8 cellular contexts compared by ENCODE assay signal in genomic region chr16:67155305-67156145, GRCh38. TPM values are rescaled to one million over a fixed set of nuclear protein-coding genes. Genes with fewer than 3 reads are reported as not detected.
A peak's percentile ranks its signal among the peaks of the same experiment; 100 is the strongest.
DNase-seq lines count a peak whose midpoint lies in the region; ATAC-seq and TF ChIP-seq lines count a peak whose summit lies in the region.

No MANE protein-coding gene starts in this region.

- peaks cover 54% of the 10 kb centered on the region for H3K4me1 Mint-ChIP-seq in CD8-positive, alpha-beta T cell (ENCODE audit: low read depth)
- peaks cover 52% of the 10 kb centered on the region for H3K4me1 Mint-ChIP-seq in activated T-cell treated with anti-CD3 and anti-CD28 coated beads, Interleukin-2, amount 50 U/mL, for 24 hours (ENCODE audit: low read depth)
- H3K4me1 Mint-ChIP-seq in naive thymus-derived CD8-positive, alpha-beta T cell, result peaks cover 28 to 56% (median 43%) of the 10 kb centered on the region in 4 donors
- H3K4me1 Mint-ChIP-seq in stimulated activated naive B cell treated with anti-CD40 and anti-IgM and Interleukin-4, amounts not matched to agents 10 μg/mL and 1 μg/mL and 100 μg/mL, for 72 hours, result peaks cover 40 to 67% of the 10 kb centered on the region in 2 donors

- 43 to 54% methylated on average over 12 to 23 of the region's 74 CpGs for WGBS in esophagus squamous epithelium, 2 donors

- no peaks in the 10 kb centered on the region for H3K36me3 Mint-ChIP-seq in CD8-positive, alpha-beta T cell
- peaks cover 12% of the 10 kb centered on the region for H3K36me3 Mint-ChIP-seq in activated T-cell treated with anti-CD3 and anti-CD28 coated beads, Interleukin-2, amount 50 U/mL, for 24 hours (ENCODE audit: low read depth)
- peaks cover 0 to 2% (median 0%) of the 10 kb centered on the region in 3 donors for H3K36me3 Mint-ChIP-seq in naive thymus-derived CD8-positive, alpha-beta T cell
- H3K36me3 Mint-ChIP-seq in stimulated activated naive B cell treated with anti-CD40 and anti-IgM and Interleukin-4, amounts not matched to agents 10 μg/mL and 1 μg/mL and 100 μg/mL, for 72 hours, result peaks cover 10 to 19% of the 10 kb centered on the region in 2 donors

- no peak for TF ChIP-seq POLR2A in esophagus squamous epithelium (IDR thresholded peaks at IDR 0.05)

- POLR2A ChIA-PET in CD8-positive, alpha-beta T cell (lab: Charles Lee), result interaction anchor here (0.6 to 1.6 kb wide), 9 partner anchors 13 to 222 kb away, joined by 3 to 6 read pairs (median 3); no protein-coding TSS in a partner anchor
- POLR2A ChIA-PET in PC-3 (lab: Charles Lee; ENCODE audit: unreplicated experiment), result no interaction called here
- POLR2A ChIA-PET in naive thymus-derived CD8-positive, alpha-beta T cell (lab: Charles Lee), result interaction anchor here (0.5 to 1.2 kb wide), 5 partner anchors 72 to 155 kb away, joined by 3 to 6 read pairs (median 5); no protein-coding TSS in a partner anchor

- no peaks in the 10 kb centered on the region for H3K9me3 Mint-ChIP-seq in CD8-positive, alpha-beta T cell
- no peaks in the 10 kb centered on the region for H3K9me3 Mint-ChIP-seq in activated T-cell treated with anti-CD3 and anti-CD28 coated beads, Interleukin-2, amount 50 U/mL, for 24 hours
- no peaks in the 10 kb centered on the region for H3K9me3 Mint-ChIP-seq in naive thymus-derived CD8-positive, alpha-beta T cell
- no peaks in the 10 kb centered on the region for H3K9me3 Mint-ChIP-seq in stimulated activated naive B cell treated with anti-CD40 and anti-IgM and Interleukin-4, amounts not matched to agents 10 μg/mL and 1 μg/mL and 100 μg/mL, for 72 hours

- H3K27ac ChIP-seq in CD8-positive, alpha-beta T cell (ENCODE audit: low read depth, low read length), result no peak overlapping the region
- H3K27ac ChIP-seq in PC-3 (ENCODE audit: low read length), result no peak overlapping the region
- no peak overlapping the region for H3K27ac ChIP-seq in esophagus squamous epithelium

- no peaks in the 10 kb centered on the region for H3K79me2 ChIP-seq in PC-3 (ENCODE audit: low read length)

- H4K20me1 ChIP-seq in PC-3 (ENCODE audit: low read length), result no peaks in the 10 kb centered on the region

- H3K4me3 ChIP-seq in CD8-positive, alpha-beta T cell (ENCODE audit: low read depth, low read length), result no peak overlapping the region
- peak overlapping the region; percentile 43; the same call in 1 of the 2 replicates for H3K4me3 ChIP-seq in PC-3 (ENCODE audit: low read length)
- H3K4me3 ChIP-seq in esophagus squamous epithelium, result peak overlapping the region in 2 of 4 donors; percentile 23 to 52

- no peaks in the 10 kb centered on the region for H3F3A ChIP-seq in PC-3 (ENCODE audit: low read length, unreplicated experiment)

- intact Hi-C loops in CD8-positive, alpha-beta T cell (cut with DNase I, micrococcal nuclease), result loop anchor here (1.0 to 2.0 kb wide), 5 partner anchors 47 to 201 kb away; partner anchors contain the start of gene PHAF1 (in 1 of the 2)
- intact Hi-C loops in PC-3 (cut with micrococcal nuclease), result loop anchor here (5.0 kb wide), 1 partner anchor 203 kb away; no protein-coding TSS in a partner anchor
- intact Hi-C loops in esophagus squamous epithelium (cut with DNase I), result loop anchor here (5.0 to 10.0 kb wide), 2 partner anchors 141 to 178 kb away; no protein-coding TSS in a partner anchor

- no peaks in the 10 kb centered on the region for H3K9me3 ChIP-seq in CD8-positive, alpha-beta T cell (ENCODE audit: low read length)
- H3K9me3 ChIP-seq in PC-3 (ENCODE audit: low read length) (no peaks in the 10 kb centered on the region), esophagus squamous epithelium (no peaks in the 10 kb centered on the region)

- BruUV-seq in PC-3 (replicated peaks; lab: Mats Ljungman, UMichigan), result no TSS peak

- H3K27ac Mint-ChIP-seq in CD8-positive, alpha-beta T cell, result no peak overlapping the region
- H3K27ac Mint-ChIP-seq in activated T-cell treated with anti-CD3 and anti-CD28 coated beads, Interleukin-2, amount 50 U/mL, for 24 hours, result no peak overlapping the region
- peak overlapping the region in 2 of 10 donors; percentile 51 to 59 for H3K27ac Mint-ChIP-seq in naive thymus-derived CD8-positive, alpha-beta T cell
- H3K27ac Mint-ChIP-seq in stimulated activated naive B cell treated with anti-CD40 and anti-IgM and Interleukin-4, amounts not matched to agents 10 μg/mL and 1 μg/mL and 100 μg/mL, for 72 hours, result no peak overlapping the region

- peak overlapping the region; percentile 69 for H3K4me3 Mint-ChIP-seq in CD8-positive, alpha-beta T cell
- peak overlapping the region; percentile 67 for H3K4me3 Mint-ChIP-seq in activated T-cell treated with anti-CD3 and anti-CD28 coated beads, Interleukin-2, amount 50 U/mL, for 24 hours
- H3K4me3 Mint-ChIP-seq in naive thymus-derived CD8-positive, alpha-beta T cell, result peak overlapping the region in 9 of 10 donors; percentile 54 to 77 (median 69)
- H3K4me3 Mint-ChIP-seq in stimulated activated naive B cell treated with anti-CD40 and anti-IgM and Interleukin-4, amounts not matched to agents 10 μg/mL and 1 μg/mL and 100 μg/mL, for 72 hours, result peak overlapping the region; percentile 81 to 83

- ATAC-seq in CD8-positive, alpha-beta T cell, result peak; percentile 29
- peak; percentile 28 for ATAC-seq in HG03565 (IDR thresholded peaks at IDR 0.05; ENCODE audit: unreplicated experiment)
- peak; percentile 52 for ATAC-seq in PC-3
- ATAC-seq in naive thymus-derived CD8-positive, alpha-beta T cell, result peak; percentile 48 to 52
- peak; percentile 44 to 59 for ATAC-seq in stimulated activated naive B cell treated with anti-CD40 and anti-IgM and Interleukin-4, amounts not matched to agents 10 μg/mL and 1 μg/mL and 100 μg/mL, for 72 hours (replicated peaks)
- no peak for ATAC-seq in HG03469 (IDR thresholded peaks at IDR 0.05; ENCODE audit: unreplicated experiment)

- no peaks in the 10 kb centered on the region for H3K36me3 ChIP-seq in CD8-positive, alpha-beta T cell (ENCODE audit: insufficient read depth, low read length)
- no peaks in the 10 kb centered on the region for H3K36me3 ChIP-seq in PC-3 (ENCODE audit: low read depth, low read length)
- H3K36me3 ChIP-seq in esophagus squamous epithelium, result no peaks in the 10 kb centered on the region

- H3K27me3 ChIP-seq in CD8-positive, alpha-beta T cell (ENCODE audit: insufficient read depth, low read length), result no peaks in the 10 kb centered on the region
- H3K27me3 ChIP-seq in PC-3 (ENCODE audit: low read length) (no peaks in the 10 kb centered on the region), esophagus squamous epithelium (no peaks in the 10 kb centered on the region)

- H3K27me3 Mint-ChIP-seq in CD8-positive, alpha-beta T cell (ENCODE audit: low read depth), result peaks cover 5% of the 10 kb centered on the region
- H3K27me3 Mint-ChIP-seq in activated T-cell treated with anti-CD3 and anti-CD28 coated beads, Interleukin-2, amount 50 U/mL, for 24 hours, result peaks cover 13% of the 10 kb centered on the region
- peaks cover 0 to 13% (median 0%) of the 10 kb centered on the region in 5 donors for H3K27me3 Mint-ChIP-seq in naive thymus-derived CD8-positive, alpha-beta T cell
- H3K27me3 Mint-ChIP-seq in stimulated activated naive B cell treated with anti-CD40 and anti-IgM and Interleukin-4, amounts not matched to agents 10 μg/mL and 1 μg/mL and 100 μg/mL, for 72 hours, result peaks cover 15 to 28% of the 10 kb centered on the region in 2 donors

- peak; percentile 62 to 87 (median 72) for DNase-seq in CD8-positive, alpha-beta T cell
- DNase-seq in PC-3, result peak; percentile 71
- DNase-seq in activated T-cell treated with anti-CD3 and anti-CD28 coated beads, Interleukin-2, amount 50 U/mL, for 24 hours, result peak; percentile 88
- no peak for DNase-seq in esophagus squamous epithelium (lab: John Stamatoyannopoulos, UW)
- peak; percentile 53 to 89 (median 78) for DNase-seq in naive thymus-derived CD8-positive, alpha-beta T cell
- peak; percentile 67 for DNase-seq in stimulated activated naive B cell treated with anti-CD40 and anti-IgM and Interleukin-4, amounts not matched to agents 10 μg/mL and 1 μg/mL and 100 μg/mL, for 72 hours

- peak overlapping the region; percentile 70 for H3K4me2 ChIP-seq in PC-3 (ENCODE audit: low read length)

- peaks cover 42% of the 10 kb centered on the region for H3K4me1 ChIP-seq in CD8-positive, alpha-beta T cell (ENCODE audit: insufficient read depth, low read length)
- peaks cover 13% of the 10 kb centered on the region for H3K4me1 ChIP-seq in PC-3 (ENCODE audit: insufficient read depth, low read length)
- peaks cover 25 to 71% (median 38%) of the 10 kb centered on the region in 3 donors for H3K4me1 ChIP-seq in esophagus squamous epithelium

- no peak overlapping the region for H3K9ac ChIP-seq in PC-3 (ENCODE audit: low read length)

- peak; percentile 96 for TF ChIP-seq CTCF in CD8-positive, alpha-beta T cell (IDR thresholded peaks at IDR 0.05)
- TF ChIP-seq CTCF in PC-3 (conservative IDR thresholded peaks at IDR 0.05; ENCODE audit: low read depth, low read length) (peak; percentile 81), esophagus squamous epithelium (IDR thresholded peaks at IDR 0.05) (peak; percentile 96 to 99 (median 98))

- CTCF ChIA-PET in CD8-positive, alpha-beta T cell (lab: Charles Lee), result interaction anchor here (0.6 to 5.3 kb wide), 65 partner anchors 8 to 263 kb away, joined by 3 to 79 read pairs (median 4); partner anchors contain the start of genes CES3, NOL3, PHAF1 and TMEM208
- CTCF ChIA-PET in PC-3 (lab: Charles Lee), result interaction anchor here (0.6 to 1.1 kb wide), 5 partner anchors 15 to 197 kb away, joined by 3 to 10 read pairs (median 4); partner anchors contain the start of gene NOL3

- no peaks in the 10 kb centered on the region for H3K9me2 ChIP-seq in PC-3 (replicated peaks; ENCODE audit: low read length)

- no peak overlapping the region for H2AFZ ChIP-seq in PC-3 (ENCODE audit: low read length)

RNA-seq across cellular contexts. Expression of gene TRADD, which starts 4.2 kb away (rescaled TPM):
- 10 to 100 TPM; 15.5 to 17.1 TPM for total RNA-seq in CD8-positive, alpha-beta T cell
- total RNA-seq in PC-3 (2014; rRNA removed) (19.4 and 26.6 TPM in 2 replicates), esophagus squamous epithelium (10 to 100 TPM; 27.7 to 39.8 (median 35.5) TPM)
- total RNA-seq in naive thymus-derived CD8-positive, alpha-beta T cell, result 10 to 100 TPM; 41.0 to 43.4 TPM
- polyA plus RNA-seq in naive thymus-derived CD8-positive, alpha-beta T cell, result 10 to 100 TPM; 44.9 to 49.1 (median 48.2) TPM

RNA-seq across cellular contexts. Expression of gene FBXL8, which starts 4.2 kb away (rescaled TPM):
- total RNA-seq in CD8-positive, alpha-beta T cell, result 1 to 10 TPM; 4.4 to 6.4 TPM
- 8.7 and 13.1 TPM in 2 replicates for total RNA-seq in PC-3 (2014; rRNA removed)
- 10 to 100 TPM in 3 of 4 donors, 1 to 10 TPM in 1; 10.0 to 34.5 (median 19.9) TPM for total RNA-seq in esophagus squamous epithelium
- 10 to 100 TPM in 1 of 2 experiments, 1 to 10 TPM in 1; 9.0 to 10.9 TPM for total RNA-seq in naive thymus-derived CD8-positive, alpha-beta T cell
- polyA plus RNA-seq in naive thymus-derived CD8-positive, alpha-beta T cell, result 1 to 10 TPM; 1.8 to 2.8 (median 2.5) TPM

RNA-seq across cellular contexts. Expression of gene B3GNT9, which starts 4.7 kb away (rescaled TPM):
- 1 to 10 TPM in 1 of 2 experiments, under 1 TPM in 1; 0.58 to 1.2 TPM for total RNA-seq in CD8-positive, alpha-beta T cell
- total RNA-seq in PC-3 (2014; rRNA removed), result 2.3 and 2.8 TPM in 2 replicates
- total RNA-seq in esophagus squamous epithelium, result 10 to 100 TPM in 2 of 4 donors, 1 to 10 TPM in 2; 4.1 to 13.1 (median 8.4) TPM
- 1 to 10 TPM; 1.5 to 1.8 TPM for total RNA-seq in naive thymus-derived CD8-positive, alpha-beta T cell
- 1 to 10 TPM in 1 of 3 donors, under 1 TPM in 2; 0.19 to 1.1 (median 0.28) TPM for polyA plus RNA-seq in naive thymus-derived CD8-positive, alpha-beta T cell

RNA-seq across cellular contexts. Expression of gene HSF4, which starts 9.0 kb away (rescaled TPM):
- total RNA-seq in CD8-positive, alpha-beta T cell, result 1 to 10 TPM; 5.2 to 9.5 TPM
- total RNA-seq in PC-3 (2014; rRNA removed) (20.6 and 24.8 TPM in 2 replicates), esophagus squamous epithelium (10 to 100 TPM in 3 of 4 donors, 1 to 10 TPM in 1; 3.7 to 59.5 (median 19.6) TPM)
- total RNA-seq in naive thymus-derived CD8-positive, alpha-beta T cell, result 10 to 100 TPM in 1 of 2 experiments, 1 to 10 TPM in 1; 9.7 to 14.8 TPM
- polyA plus RNA-seq in naive thymus-derived CD8-positive, alpha-beta T cell, result not detected

RNA-seq across cellular contexts. Expression of gene NOL3, which starts 14.8 kb away (rescaled TPM):
- under 1 TPM; 0.36 to 0.71 TPM for total RNA-seq in CD8-positive, alpha-beta T cell
- total RNA-seq in PC-3 (2014; rRNA removed), result 64.5 and 91.6 TPM in 2 replicates
- total RNA-seq in esophagus squamous epithelium, result 10 to 100 TPM; 25.1 to 56.1 (median 36.7) TPM
- total RNA-seq in naive thymus-derived CD8-positive, alpha-beta T cell, result 1 to 10 TPM in 1 of 2 experiments, under 1 TPM in 1; 0.70 to 1.6 TPM
- polyA plus RNA-seq in naive thymus-derived CD8-positive, alpha-beta T cell, result not detected
